In genomic region chr19:18156268-18156667, GRCh38 we compare ENCODE assay signal across 15 cellular contexts. TPM values are rescaled to one million over a fixed set of nuclear protein-coding genes. Genes with fewer than 3 reads are reported as not detected.
DNase-seq lines count a peak whose midpoint lies in the region; ATAC-seq and TF ChIP-seq lines count a peak whose summit lies in the region.
"Had no signal": no experiment of that assay in that cellular context is flagged by ENCODE, and none has a peak within 500 bp of the region (broad histone marks: within the 10 kb centered on the region; RNA-seq: fewer than 3 reads in every experiment).

No MANE protein-coding gene starts in this region.

- ATAC-seq in GM18517 (IDR thresholded peaks at IDR 0.05; ENCODE audit: unreplicated experiment) = no peak
- no peak for ATAC-seq in GM23338
- ATAC-seq: effector memory CD8-positive, alpha-beta T cell had no signal

- H3K36me3 ChIP-seq in muscle layer of duodenum (ENCODE audit: control insufficient read depth in 1 of 2, insufficient read depth in 2 of 2, low read length in 2 of 2) = peaks cover 0 to 10% of the 10 kb centered on the region in 2 donors
- no peaks in the 10 kb centered on the region for H3K36me3 ChIP-seq in thyroid gland
- H3K36me3 ChIP-seq in GM23338 (ENCODE audit: insufficient read depth) = no peaks in the 10 kb centered on the region

- H3F3A ChIP-seq in GM23338 (replicated peaks; ENCODE audit: low read depth) = peaks cover 19% of the 10 kb centered on the region

- H3K56ac ChIP-seq in H9 (ENCODE audit: insufficient read length, low read depth, low read length) = no peak overlapping the region

- H3K27ac ChIP-seq in caudate nucleus (ENCODE audit: low read depth, low read length) (peak overlapping the region; percentile 88), muscle layer of duodenum (ENCODE audit: low read length) (peak overlapping the region; percentile 51), thyroid gland (peak overlapping the region; percentile 72 to 79 (median 75)), H9 (ENCODE audit: insufficient read length, low read depth, low read length) (no peak overlapping the region), GM23338 (ENCODE audit: low read depth) (no peak overlapping the region)
- H3K27ac ChIP-seq: 22Rv1 had no signal

- no peaks in the 10 kb centered on the region for H3K79me2 ChIP-seq in H9 (ENCODE audit: insufficient read depth, low read length)
- peaks cover 7% of the 10 kb centered on the region for H3K79me2 ChIP-seq in GM23338 (replicated peaks; ENCODE audit: insufficient read depth)

- H3K9me3 Mint-ChIP-seq in H9 (no peaks in the 10 kb centered on the region), GM23338 (no peaks in the 10 kb centered on the region)
- H3K9me3 Mint-ChIP-seq: effector memory CD8-positive, alpha-beta T cell had no signal

- no peak overlapping the region for H4K8ac ChIP-seq in H9 (replicated peaks; ENCODE audit: insufficient read length, low read depth, low read length)

- H4K91ac ChIP-seq in H9 (ENCODE audit: insufficient read length, low read depth, low read length) = no peak overlapping the region

- H4K20me1 ChIP-seq in H9 (ENCODE audit: control insufficient read depth, insufficient read depth, insufficient read length) (peaks cover 4% of the 10 kb centered on the region), GM23338 (replicated peaks; ENCODE audit: insufficient read depth) (peaks cover 9% of the 10 kb centered on the region)

- H3K14ac ChIP-seq in H9 (ENCODE audit: insufficient read depth, low read length) = no peak overlapping the region

- H3K27me3 Mint-ChIP-seq in H9 (ENCODE audit: low read depth) (no peaks in the 10 kb centered on the region), GM23338 (ENCODE audit: insufficient read depth, low read depth, poor library complexity) (peaks cover 7% of the 10 kb centered on the region)
- H3K27me3 Mint-ChIP-seq: effector memory CD8-positive, alpha-beta T cell had no signal

- H3K9me2 ChIP-seq in GM23338 (ENCODE audit: insufficient read depth) = no peaks in the 10 kb centered on the region

- H3K4me1 Mint-ChIP-seq in H9 (peaks cover 15 to 34% of the 10 kb centered on the region in 2 experiments), GM23338 (peaks cover 21% of the 10 kb centered on the region)

- no peak overlapping the region for H3K9ac ChIP-seq in H9 (ENCODE audit: extremely low read depth, insufficient read length, low read length)

- H2BK120ac ChIP-seq in H9 (ENCODE audit: low read depth, low read length, poor library complexity, severe bottlenecking) = no peak overlapping the region

- TF ChIP-seq POLR2A in thyroid gland (IDR thresholded peaks at IDR 0.05) = no peak

- H3K27ac Mint-ChIP-seq in H9 = peak overlapping the region in 1 of 3 experiments; percentile 39; a peak in 3 of 7 replicates
- no peak overlapping the region for H3K27ac Mint-ChIP-seq in GM23338
- H3K27ac Mint-ChIP-seq: effector memory CD8-positive, alpha-beta T cell had no signal

- DNase-seq in DMS 273 (lab: John Stamatoyannopoulos, UW; ENCODE audit: unreplicated experiment) (peak; percentile 57), DMS 273 treated with DMSO at 0.1 percent for 48 hours (lab: John Stamatoyannopoulos, UW) (no peak), caudate nucleus (lab: John Stamatoyannopoulos, UW) (peak in 1 of 61 donors; percentile 56), thyroid gland (no peak), H9 (no peak), GM23338 (ENCODE audit: low spot score) (no peak)
- DNase-seq: activated CD8-positive, alpha-beta memory T cell treated with anti-CD3 and anti-CD28 coated beads, Interleukin-2, amount 50 U/mL, for 48 hours; effector memory CD8-positive, alpha-beta T cell; glutamatergic neuron; MV-4-11; NCI-H526; Right ventricle myocardium superior had no signal

- H3K23me2 ChIP-seq in H9 (ENCODE audit: insufficient read length, low read depth, low read length, poor library complexity, severe bottlenecking) = peaks cover 8% of the 10 kb centered on the region

- H3K9me3 ChIP-seq in muscle layer of duodenum (ENCODE audit: control insufficient read depth in 1 of 2, low read length in 2 of 2) (no peaks in the 10 kb centered on the region), thyroid gland (no peaks in the 10 kb centered on the region), H9 (ENCODE audit: control insufficient read depth, low read depth, low read length) (no peaks in the 10 kb centered on the region)

- H3K4me2 ChIP-seq in H9 (ENCODE audit: insufficient read depth, insufficient read length, low read length) (no peak overlapping the region), GM23338 (no peak overlapping the region)

- no peak overlapping the region for H2BK5ac ChIP-seq in H9 (ENCODE audit: insufficient read length, low read length)

- H2AFZ ChIP-seq in H9 (ENCODE audit: low read length) (no peak overlapping the region), GM23338 (no peak overlapping the region)

- no peak overlapping the region for H2BK12ac ChIP-seq in H9 (ENCODE audit: insufficient read length, low read depth, low read length)

- no peak overlapping the region for H4K5ac ChIP-seq in H9 (ENCODE audit: insufficient read length, low read depth, low read length)

- no peak overlapping the region for H3K4me3 ChIP-seq in muscle layer of duodenum (ENCODE audit: low read depth in 1 of 2, low read length in 2 of 2)
- H3K4me3 ChIP-seq in thyroid gland (replicated peaks in 1 of 3) = no peak overlapping the region
- H3K4me3 ChIP-seq in GM23338 = no peak overlapping the region

- no peak overlapping the region for H3T11ph ChIP-seq in H9 (ENCODE audit: low read length)

- H3K18ac ChIP-seq in H9 (ENCODE audit: insufficient read length, low read depth, low read length) = no peak overlapping the region

- intact Hi-C loops in thyroid gland (cut with DNase I) = loop anchor here (10.0 kb wide), 1 partner anchor 151 kb away; the partner anchor contains the start of gene ARRDC2

- H3K23ac ChIP-seq in H9 (ENCODE audit: insufficient read length, low read depth, low read length) = no peak overlapping the region

- no peak overlapping the region for H3K4ac ChIP-seq in H9 (ENCODE audit: low read depth, low read length)

- no peak overlapping the region for H2AK5ac ChIP-seq in H9 (ENCODE audit: insufficient read length, low read length)

- no peak overlapping the region for H2BK20ac ChIP-seq in H9 (ENCODE audit: low read depth, low read length, poor library complexity, severe bottlenecking)

- H3K36me3 Mint-ChIP-seq in H9 (ENCODE audit: insufficient read depth in 1 of 3, low read depth in 3 of 3) (peaks cover 7 to 13% (median 13%) of the 10 kb centered on the region in 3 experiments; a peak in 5 of 7 replicates), GM23338 (ENCODE audit: low read depth) (peaks cover 4% of the 10 kb centered on the region)

- TF ChIP-seq CTCF in thyroid gland (IDR thresholded peaks at IDR 0.05) (no peak), H9 (conservative IDR thresholded peaks at IDR 0.05) (no peak), GM23338 (conservative IDR thresholded peaks at IDR 0.05; ENCODE audit: low read depth in 2 of 2) (no peak)

- H3K27me3 ChIP-seq in muscle layer of duodenum (ENCODE audit: low read depth, low read length) = no peaks in the 10 kb centered on the region
- no peaks in the 10 kb centered on the region for H3K27me3 ChIP-seq in thyroid gland
- H3K27me3 ChIP-seq in H9 (ENCODE audit: insufficient read depth, low read length) = no peaks in the 10 kb centered on the region
- no peaks in the 10 kb centered on the region for H3K27me3 ChIP-seq in GM23338 (ENCODE audit: insufficient read depth)

- no peak overlapping the region for H2BK15ac ChIP-seq in H9 (ENCODE audit: low read depth, low read length)

- WGBS in thyroid gland, 2 donors = 91 to 96% methylated on average over 6 of the region's 6 CpGs
- no CpG with 5 or more reads among the region's 6 CpGs for WGBS in H9 (ENCODE audit: extremely low coverage, insufficient read length, low lambda C conversion rate)

- no peaks in the 10 kb centered on the region for H3K79me1 ChIP-seq in H9 (ENCODE audit: insufficient read depth, low read depth, low read length, poor library complexity, severe bottlenecking)

- H3K4me1 ChIP-seq in muscle layer of duodenum (ENCODE audit: control insufficient read depth in 1 of 2, insufficient read depth in 2 of 2, low read length in 2 of 2) = peaks cover 19 to 57% of the 10 kb centered on the region in 2 donors
- peaks cover 43 to 48% of the 10 kb centered on the region in 2 donors for H3K4me1 ChIP-seq in thyroid gland
- no peaks in the 10 kb centered on the region for H3K4me1 ChIP-seq in H9 (ENCODE audit: insufficient read depth, low read length)
- H3K4me1 ChIP-seq in GM23338 (ENCODE audit: insufficient read depth) = peaks cover 16% of the 10 kb centered on the region; the same call in 1 of the 2 replicates

- H3K4me3 Mint-ChIP-seq in H9 (peak overlapping the region in 1 of 2 experiments; percentile 64; a peak in 3 of 5 replicates), GM23338 (no peak overlapping the region; the same call in 2 of the 3 replicates)
- H3K4me3 Mint-ChIP-seq: effector memory CD8-positive, alpha-beta T cell had no signal

TF ChIP-seq in GM23338, 12 proteins besides CTCF, POLR2A, EP300 and RAD21 (continues in another document):
- TF ChIP-seq POLR2AphosphoS5 (IDR thresholded peaks at IDR 0.05; ENCODE audit: low read depth) = no peak

RNA-seq across cellular contexts. Expression of gene PIK3R2, which starts 3.3 kb away (rescaled TPM):
- total RNA-seq in thyroid gland (10 to 100 TPM; 14.4 to 33.0 (median 19.8) TPM), H9 (2021) (42.8 and 45.1 TPM in 2 replicates)
- 37.1 and 66.6 TPM in 2 replicates for total RNA-seq in GM23338 (2014; rRNA removed; shearing (Covaris generic))
- polyA plus RNA-seq in GM23338 (2016; fragmentation: Nextera tagmentation; extraction: Ambion mirVana) = 8.5 and 9.8 TPM in 2 replicates

RNA-seq across cellular contexts. Expression of gene IFI30, which starts 17.3 kb away (rescaled TPM):
- total RNA-seq in thyroid gland (10 to 100 TPM; 36.3 to 58.4 (median 40.1) TPM), H9 (2021) (23.6 and 28.0 TPM in 2 replicates)
- 17.1 and 27.4 TPM in 2 replicates for total RNA-seq in GM23338 (2014; rRNA removed; shearing (Covaris generic))
- 31.9 and 34.4 TPM in 2 replicates for polyA plus RNA-seq in GM23338 (2016; fragmentation: Nextera tagmentation; extraction: Ambion mirVana)

RNA-seq across cellular contexts. Expression of gene MPV17L2, which starts 36.8 kb away (rescaled TPM):
- total RNA-seq in thyroid gland = 10 to 100 TPM in 3 of 4 donors, 1 to 10 TPM in 1; 4.7 to 57.7 (median 29.3) TPM
- 22.4 and 26.4 TPM in 2 replicates for total RNA-seq in H9 (2021)
- 41.9 and 81.3 TPM in 2 replicates for total RNA-seq in GM23338 (2014; rRNA removed; shearing (Covaris generic))
- 38.7 and 40.2 TPM in 2 replicates for polyA plus RNA-seq in GM23338 (2016; fragmentation: Nextera tagmentation; extraction: Ambion mirVana)

RNA-seq across cellular contexts. Expression of gene RAB3A, which starts 47.6 kb away (rescaled TPM):
- total RNA-seq in thyroid gland (1 to 10 TPM in 2 of 4 donors, under 1 TPM in 1, not detected in 1; 0.40 to 2.5 (median 2.0) TPM), H9 (2021) (6.8 and 8.5 TPM in 2 replicates)
- total RNA-seq in GM23338 (2014; rRNA removed; shearing (Covaris generic)) = 9.7 and 11.6 TPM in 2 replicates
- 20.3 and 24.1 TPM in 2 replicates for polyA plus RNA-seq in GM23338 (2016; fragmentation: Nextera tagmentation; extraction: Ambion mirVana)

RNA-seq across cellular contexts. Expression of gene MAST3, which starts 58.7 kb away (rescaled TPM):
- total RNA-seq in thyroid gland (1 to 10 TPM; 4.8 to 5.6 (median 5.0) TPM), H9 (2021) (9.6 and 10.4 TPM in 2 replicates)
- 8.8 and 9.9 TPM in 2 replicates for total RNA-seq in GM23338 (2014; rRNA removed; shearing (Covaris generic))
- 5.6 and 6.3 TPM in 2 replicates for polyA plus RNA-seq in GM23338 (2016; fragmentation: Nextera tagmentation; extraction: Ambion mirVana)

Comparison
In these comparisons a context has a peak if more than half of its experiments do, and no peak if none do; other contexts are left out.
1. H3K27ac ChIP-seq: peak in caudate nucleus (single experiment), muscle layer of duodenum (single experiment) and thyroid gland (3 of 3); none in H9 (single experiment) and GM23338 (single experiment).